ENCODE assay signal across 16 cellular contexts in the genomic region with DNA sequence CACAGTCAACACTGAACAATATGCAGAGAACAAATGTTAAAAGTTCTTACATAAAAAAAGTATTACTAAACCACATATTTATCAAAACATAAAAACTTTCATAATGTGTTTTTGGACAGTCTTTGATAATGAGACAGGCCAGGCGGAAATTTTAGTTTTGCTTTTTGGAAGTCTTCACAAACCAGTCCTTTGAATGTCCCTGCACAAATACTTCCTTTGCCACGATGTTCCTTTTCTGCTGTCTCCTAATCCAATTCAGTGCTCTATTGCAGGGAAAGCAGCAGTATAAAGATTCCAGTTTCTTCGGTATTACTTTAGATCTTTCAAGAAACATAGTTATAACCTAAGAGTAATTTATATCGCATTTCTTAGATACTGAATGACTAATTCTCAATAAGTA.
"Had no signal": no experiment of that assay in that cellular context is flagged by ENCODE, and none has a peak within 500 bp of the region (broad histone marks: within the 10 kb centered on the region; RNA-seq: fewer than 3 reads in every experiment).

No MANE protein-coding gene starts in this region.

- ATAC-seq: activated CD8-positive, alpha-beta T cell treated with anti-CD3 and anti-CD28 coated beads, Interleukin-2, amount 10 ng/mL, durations not matched to agents 7 days and 5 days; esophagus mucosa; WTC11 had no signal

- DNase-seq: activated CD4-positive, alpha-beta T cell treated with anti-CD3 and anti-CD28 coated beads for 48 hours; activated CD8-positive, alpha-beta memory T cell treated with anti-CD3 and anti-CD28 coated beads, Interleukin-2, amount 50 U/mL, for 4 hours; activated CD8-positive, alpha-beta T cell treated with anti-CD3 and anti-CD28 coated beads, Interleukin-2, amount 10 ng/mL, durations not matched to agents 7 days and 5 days; activated effector memory CD4-positive, alpha-beta T cell treated with anti-CD3 and anti-CD28 coated beads, Interleukin-2, amount 50 U/mL, for 16 hours; activated T-cell treated with anti-CD3 and anti-CD28 coated beads, Interleukin-2, amount 50 U/mL, for 48 hours; colonic mucosa; hypothalamus; kidney; mesendoderm; nephron progenitor cell; sigmoid colon; spleen; stomach; T-helper 2 cell had no signal

- H3K4me3 ChIP-seq: colonic mucosa, sigmoid colon, spleen, stomach had no signal

- H3K9me3 ChIP-seq: colonic mucosa, sigmoid colon, spleen, stomach had no signal

- H3K36me3 ChIP-seq: colonic mucosa, sigmoid colon, stomach had no signal

- H3K27ac ChIP-seq: colonic mucosa, spleen, stomach had no signal

- H3K4me1 ChIP-seq: colonic mucosa had no signal
